In the genomic region with DNA sequence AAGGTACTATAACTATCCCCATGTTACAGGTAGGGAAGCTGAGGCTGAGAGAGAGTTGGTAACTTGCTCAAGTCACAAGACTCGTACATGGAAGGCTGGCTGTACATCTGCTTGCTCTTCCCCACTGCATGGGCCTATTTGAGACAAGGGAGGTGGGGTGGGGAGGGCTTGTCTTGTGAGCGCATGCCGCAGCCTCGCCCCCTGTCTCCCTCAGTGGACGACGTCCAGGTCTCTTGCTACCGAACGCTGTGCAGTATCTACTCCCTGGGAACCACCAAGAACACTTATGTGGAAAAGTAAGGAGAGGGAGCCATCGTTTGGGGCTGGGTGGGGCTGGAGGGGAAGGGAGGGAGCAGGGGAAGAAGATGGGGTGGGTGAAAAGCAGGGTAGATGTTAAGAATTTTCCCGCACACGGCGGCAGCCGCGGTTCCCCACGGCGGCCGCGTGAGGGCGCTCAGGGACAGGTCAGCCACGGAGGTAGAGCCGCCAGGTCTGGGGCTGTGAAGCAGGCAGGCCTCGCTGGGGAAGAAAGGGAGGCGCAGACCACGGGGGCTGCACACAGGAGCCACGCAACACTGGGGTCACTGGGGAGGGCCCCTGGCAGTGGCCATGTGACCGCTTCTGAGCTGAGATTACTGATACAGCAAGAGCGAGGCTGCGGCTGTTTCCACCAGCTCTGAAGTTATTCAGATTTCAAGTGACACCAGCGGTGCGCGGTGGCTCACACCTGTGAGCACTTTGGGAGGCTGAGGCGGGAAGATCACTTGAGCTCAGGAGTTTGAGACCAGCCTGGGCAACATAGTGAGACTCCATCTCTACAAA, we compare ENCODE assay signal across 1 cellular context.
A peak's percentile ranks its signal among the peaks of the same experiment; 100 is the strongest.
TF ChIP-seq lines count a peak whose summit lies in the region.

No MANE protein-coding gene starts in this region.

TF ChIP-seq in HEK293, 187 proteins besides CTCF, POLR2A, EP300 and RAD21 (continued from another document and continues in another):
- TF ChIP-seq, protein P1, sequence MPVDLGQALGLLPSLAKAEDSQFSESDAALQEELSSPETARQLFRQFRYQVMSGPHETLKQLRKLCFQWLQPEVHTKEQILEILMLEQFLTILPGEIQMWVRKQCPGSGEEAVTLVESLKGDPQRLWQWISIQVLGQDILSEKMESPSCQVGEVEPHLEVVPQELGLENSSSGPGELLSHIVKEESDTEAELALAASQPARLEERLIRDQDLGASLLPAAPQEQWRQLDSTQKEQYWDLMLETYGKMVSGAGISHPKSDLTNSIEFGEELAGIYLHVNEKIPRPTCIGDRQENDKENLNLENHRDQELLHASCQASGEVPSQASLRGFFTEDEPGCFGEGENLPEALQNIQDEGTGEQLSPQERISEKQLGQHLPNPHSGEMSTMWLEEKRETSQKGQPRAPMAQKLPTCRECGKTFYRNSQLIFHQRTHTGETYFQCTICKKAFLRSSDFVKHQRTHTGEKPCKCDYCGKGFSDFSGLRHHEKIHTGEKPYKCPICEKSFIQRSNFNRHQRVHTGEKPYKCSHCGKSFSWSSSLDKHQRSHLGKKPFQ (tag by site-specific recombination; IDR thresholded peaks at IDR 0.05): no peak; the same call in none of the 2 replicates
- no peak for TF ChIP-seq REPIN1 (tag by site-specific recombination; IDR thresholded peaks at IDR 0.05; ENCODE audit: low read depth)
- TF ChIP-seq ZSCAN16 (tag by site-specific recombination; IDR thresholded peaks at IDR 0.05): no peak
- no peak for TF ChIP-seq ZNF157 (tag by site-specific recombination; IDR thresholded peaks at IDR 0.05)
- no peak for TF ChIP-seq ZNF311 (tag by site-specific recombination; IDR thresholded peaks at IDR 0.05; ENCODE audit: borderline replicate concordance)
- TF ChIP-seq ZNF391 (tag by site-specific recombination; IDR thresholded peaks at IDR 0.05; ENCODE audit: borderline replicate concordance, low read depth): no peak
- TF ChIP-seq, protein P2, sequence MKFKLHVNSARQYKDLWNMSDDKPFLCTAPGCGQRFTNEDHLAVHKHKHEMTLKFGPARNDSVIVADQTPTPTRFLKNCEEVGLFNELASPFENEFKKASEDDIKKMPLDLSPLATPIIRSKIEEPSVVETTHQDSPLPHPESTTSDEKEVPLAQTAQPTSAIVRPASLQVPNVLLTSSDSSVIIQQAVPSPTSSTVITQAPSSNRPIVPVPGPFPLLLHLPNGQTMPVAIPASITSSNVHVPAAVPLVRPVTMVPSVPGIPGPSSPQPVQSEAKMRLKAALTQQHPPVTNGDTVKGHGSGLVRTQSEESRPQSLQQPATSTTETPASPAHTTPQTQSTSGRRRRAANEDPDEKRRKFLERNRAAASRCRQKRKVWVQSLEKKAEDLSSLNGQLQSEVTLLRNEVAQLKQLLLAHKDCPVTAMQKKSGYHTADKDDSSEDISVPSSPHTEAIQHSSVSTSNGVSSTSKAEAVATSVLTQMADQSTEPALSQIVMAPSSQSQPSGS (tag by site-specific recombination; IDR thresholded peaks at IDR 0.05; ENCODE audit: low read depth): no peak
- TF ChIP-seq, protein P3, sequence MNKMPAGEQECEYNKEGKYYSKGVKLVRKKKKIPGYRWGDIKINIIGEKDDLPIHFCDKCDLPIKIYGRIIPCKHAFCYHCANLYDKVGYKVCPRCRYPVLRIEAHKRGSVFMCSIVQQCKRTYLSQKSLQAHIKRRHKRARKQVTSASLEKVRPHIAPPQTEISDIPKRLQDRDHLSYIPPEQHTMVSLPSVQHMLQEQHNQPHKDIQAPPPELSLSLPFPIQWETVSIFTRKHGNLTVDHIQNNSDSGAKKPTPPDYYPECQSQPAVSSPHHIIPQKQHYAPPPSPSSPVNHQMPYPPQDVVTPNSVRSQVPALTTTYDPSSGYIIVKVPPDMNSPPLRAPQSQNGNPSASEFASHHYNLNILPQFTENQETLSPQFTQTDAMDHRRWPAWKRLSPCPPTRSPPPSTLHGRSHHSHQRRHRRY (tag by site-specific recombination; IDR thresholded peaks at IDR 0.05): no peak
- TF ChIP-seq, protein P4, sequence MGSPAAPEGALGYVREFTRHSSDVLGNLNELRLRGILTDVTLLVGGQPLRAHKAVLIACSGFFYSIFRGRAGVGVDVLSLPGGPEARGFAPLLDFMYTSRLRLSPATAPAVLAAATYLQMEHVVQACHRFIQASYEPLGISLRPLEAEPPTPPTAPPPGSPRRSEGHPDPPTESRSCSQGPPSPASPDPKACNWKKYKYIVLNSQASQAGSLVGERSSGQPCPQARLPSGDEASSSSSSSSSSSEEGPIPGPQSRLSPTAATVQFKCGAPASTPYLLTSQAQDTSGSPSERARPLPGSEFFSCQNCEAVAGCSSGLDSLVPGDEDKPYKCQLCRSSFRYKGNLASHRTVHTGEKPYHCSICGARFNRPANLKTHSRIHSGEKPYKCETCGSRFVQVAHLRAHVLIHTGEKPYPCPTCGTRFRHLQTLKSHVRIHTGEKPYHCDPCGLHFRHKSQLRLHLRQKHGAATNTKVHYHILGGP (tag by site-specific recombination; IDR thresholded peaks at IDR 0.05): no peak
- TF ChIP-seq TCF7L2 (IDR thresholded peaks at IDR 0.05; ENCODE audit: borderline replicate concordance, low read depth, low read length): no peak
- no peak for TF ChIP-seq ZNF23 (tag by site-specific recombination; IDR thresholded peaks at IDR 0.05; ENCODE audit: borderline replicate concordance)
- TF ChIP-seq, protein P5, sequence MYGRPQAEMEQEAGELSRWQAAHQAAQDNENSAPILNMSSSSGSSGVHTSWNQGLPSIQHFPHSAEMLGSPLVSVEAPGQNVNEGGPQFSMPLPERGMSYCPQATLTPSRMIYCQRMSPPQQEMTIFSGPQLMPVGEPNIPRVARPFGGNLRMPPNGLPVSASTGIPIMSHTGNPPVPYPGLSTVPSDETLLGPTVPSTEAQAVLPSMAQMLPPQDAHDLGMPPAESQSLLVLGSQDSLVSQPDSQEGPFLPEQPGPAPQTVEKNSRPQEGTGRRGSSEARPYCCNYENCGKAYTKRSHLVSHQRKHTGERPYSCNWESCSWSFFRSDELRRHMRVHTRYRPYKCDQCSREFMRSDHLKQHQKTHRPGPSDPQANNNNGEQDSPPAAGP (tag by site-specific recombination; IDR thresholded peaks at IDR 0.05): peak; percentile 93
- no peak for TF ChIP-seq SETDB1 (IDR thresholded peaks at IDR 0.05; ENCODE audit: insufficient read length, low read length)
- TF ChIP-seq ZNF223 (tag by site-specific recombination; IDR thresholded peaks at IDR 0.05): no peak
- TF ChIP-seq, protein P6, sequence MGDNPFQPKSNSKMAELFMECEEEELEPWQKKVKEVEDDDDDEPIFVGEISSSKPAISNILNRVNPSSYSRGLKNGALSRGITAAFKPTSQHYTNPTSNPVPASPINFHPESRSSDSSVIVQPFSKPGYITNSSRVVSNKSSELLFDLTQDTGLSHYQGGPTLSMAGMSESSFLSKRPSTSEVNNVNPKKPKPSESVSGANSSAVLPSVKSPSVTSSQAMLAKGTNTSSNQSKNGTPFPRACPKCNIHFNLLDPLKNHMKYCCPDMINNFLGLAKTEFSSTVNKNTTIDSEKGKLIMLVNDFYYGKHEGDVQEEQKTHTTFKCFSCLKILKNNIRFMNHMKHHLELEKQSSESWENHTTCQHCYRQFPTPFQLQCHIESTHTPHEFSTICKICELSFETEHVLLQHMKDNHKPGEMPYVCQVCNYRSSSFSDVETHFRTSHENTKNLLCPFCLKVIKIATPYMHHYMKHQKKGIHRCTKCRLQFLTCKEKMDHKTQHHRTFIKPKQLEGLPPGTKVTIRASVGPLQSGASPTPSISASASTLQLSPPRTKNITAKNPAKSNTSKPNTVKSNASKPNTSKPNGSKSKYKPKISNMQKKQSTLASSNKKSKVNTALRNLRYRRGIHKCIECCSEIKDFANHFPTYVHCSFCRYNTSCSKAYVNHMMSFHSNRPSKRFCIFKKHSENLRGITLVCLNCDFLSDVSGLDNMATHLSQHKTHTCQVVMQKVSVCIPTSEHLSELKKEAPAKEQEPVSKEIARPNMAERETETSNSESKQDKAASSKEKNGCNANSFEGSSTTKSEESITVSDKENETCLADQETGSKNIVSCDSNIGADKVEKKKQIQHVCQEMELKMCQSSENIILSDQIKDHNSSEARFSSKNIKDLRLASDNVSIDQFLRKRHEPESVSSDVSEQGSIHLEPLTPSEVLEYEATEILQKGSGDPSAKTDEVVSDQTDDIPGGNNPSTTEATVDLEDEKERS (tag by site-specific recombination; IDR thresholded peaks at IDR 0.05): no peak
- TF ChIP-seq, protein P7, sequence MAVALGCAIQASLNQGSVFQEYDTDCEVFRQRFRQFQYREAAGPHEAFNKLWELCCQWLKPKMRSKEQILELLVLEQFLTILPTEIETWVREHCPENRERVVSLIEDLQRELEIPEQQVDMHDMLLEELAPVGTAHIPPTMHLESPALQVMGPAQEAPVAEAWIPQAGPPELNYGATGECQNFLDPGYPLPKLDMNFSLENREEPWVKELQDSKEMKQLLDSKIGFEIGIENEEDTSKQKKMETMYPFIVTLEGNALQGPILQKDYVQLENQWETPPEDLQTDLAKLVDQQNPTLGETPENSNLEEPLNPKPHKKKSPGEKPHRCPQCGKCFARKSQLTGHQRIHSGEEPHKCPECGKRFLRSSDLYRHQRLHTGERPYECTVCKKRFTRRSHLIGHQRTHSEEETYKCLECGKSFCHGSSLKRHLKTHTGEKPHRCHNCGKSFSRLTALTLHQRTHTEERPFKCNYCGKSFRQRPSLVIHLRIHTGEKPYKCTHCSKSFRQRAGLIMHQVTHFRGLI (tag by site-specific recombination; IDR thresholded peaks at IDR 0.05): no peak
- 0 out of 2 replicates have a peak, but pooled peaks have one; percentile 6 for TF ChIP-seq ZNF341 (tag by site-specific recombination; IDR thresholded peaks at IDR 0.05; ENCODE audit: low read depth)
- no peak for TF ChIP-seq ZNF558 (tag by site-specific recombination; IDR thresholded peaks at IDR 0.05)
- TF ChIP-seq ZNF521 (tag by site-specific recombination; IDR thresholded peaks at IDR 0.05): no peak
- TF ChIP-seq ZNF10 (tag by site-specific recombination; IDR thresholded peaks at IDR 0.05): peak; percentile 40; the same call in 1 of the 2 replicates
- 0 out of 2 replicates have a peak, but pooled peaks have one; percentile 64 for TF ChIP-seq KLF16 (tag by site-specific recombination; IDR thresholded peaks at IDR 0.05)
- TF ChIP-seq, protein P8, sequence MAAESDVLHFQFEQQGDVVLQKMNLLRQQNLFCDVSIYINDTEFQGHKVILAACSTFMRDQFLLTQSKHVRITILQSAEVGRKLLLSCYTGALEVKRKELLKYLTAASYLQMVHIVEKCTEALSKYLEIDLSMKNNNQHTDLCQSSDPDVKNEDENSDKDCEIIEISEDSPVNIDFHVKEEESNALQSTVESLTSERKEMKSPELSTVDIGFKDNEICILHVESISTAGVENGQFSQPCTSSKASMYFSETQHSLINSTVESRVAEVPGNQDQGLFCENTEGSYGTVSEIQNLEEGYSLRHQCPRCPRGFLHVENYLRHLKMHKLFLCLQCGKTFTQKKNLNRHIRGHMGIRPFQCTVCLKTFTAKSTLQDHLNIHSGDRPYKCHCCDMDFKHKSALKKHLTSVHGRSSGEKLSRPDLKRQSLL (tag by site-specific recombination; IDR thresholded peaks at IDR 0.05): peak; percentile 52; the same call in 1 of the 2 replicates
- no peak for TF ChIP-seq KLF9 (tag by site-specific recombination; IDR thresholded peaks at IDR 0.05; ENCODE audit: low read depth)
- TF ChIP-seq, protein P9, sequence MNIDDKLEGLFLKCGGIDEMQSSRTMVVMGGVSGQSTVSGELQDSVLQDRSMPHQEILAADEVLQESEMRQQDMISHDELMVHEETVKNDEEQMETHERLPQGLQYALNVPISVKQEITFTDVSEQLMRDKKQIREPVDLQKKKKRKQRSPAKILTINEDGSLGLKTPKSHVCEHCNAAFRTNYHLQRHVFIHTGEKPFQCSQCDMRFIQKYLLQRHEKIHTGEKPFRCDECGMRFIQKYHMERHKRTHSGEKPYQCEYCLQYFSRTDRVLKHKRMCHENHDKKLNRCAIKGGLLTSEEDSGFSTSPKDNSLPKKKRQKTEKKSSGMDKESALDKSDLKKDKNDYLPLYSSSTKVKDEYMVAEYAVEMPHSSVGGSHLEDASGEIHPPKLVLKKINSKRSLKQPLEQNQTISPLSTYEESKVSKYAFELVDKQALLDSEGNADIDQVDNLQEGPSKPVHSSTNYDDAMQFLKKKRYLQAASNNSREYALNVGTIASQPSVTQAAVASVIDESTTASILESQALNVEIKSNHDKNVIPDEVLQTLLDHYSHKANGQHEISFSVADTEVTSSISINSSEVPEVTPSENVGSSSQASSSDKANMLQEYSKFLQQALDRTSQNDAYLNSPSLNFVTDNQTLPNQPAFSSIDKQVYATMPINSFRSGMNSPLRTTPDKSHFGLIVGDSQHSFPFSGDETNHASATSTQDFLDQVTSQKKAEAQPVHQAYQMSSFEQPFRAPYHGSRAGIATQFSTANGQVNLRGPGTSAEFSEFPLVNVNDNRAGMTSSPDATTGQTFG (tag by site-specific recombination; IDR thresholded peaks at IDR 0.05; ENCODE audit: borderline replicate concordance): no peak
- TF ChIP-seq ZNF561 (tag by site-specific recombination; IDR thresholded peaks at IDR 0.05; ENCODE audit: borderline replicate concordance): no peak; the same call in 1 of the 2 replicates
- peak; percentile 57 for TF ChIP-seq ZBTB17 (tag by site-specific recombination; IDR thresholded peaks at IDR 0.05)
- no peak for TF ChIP-seq ZNF37A (tag by site-specific recombination; IDR thresholded peaks at IDR 0.05)
- TF ChIP-seq, protein P10, sequence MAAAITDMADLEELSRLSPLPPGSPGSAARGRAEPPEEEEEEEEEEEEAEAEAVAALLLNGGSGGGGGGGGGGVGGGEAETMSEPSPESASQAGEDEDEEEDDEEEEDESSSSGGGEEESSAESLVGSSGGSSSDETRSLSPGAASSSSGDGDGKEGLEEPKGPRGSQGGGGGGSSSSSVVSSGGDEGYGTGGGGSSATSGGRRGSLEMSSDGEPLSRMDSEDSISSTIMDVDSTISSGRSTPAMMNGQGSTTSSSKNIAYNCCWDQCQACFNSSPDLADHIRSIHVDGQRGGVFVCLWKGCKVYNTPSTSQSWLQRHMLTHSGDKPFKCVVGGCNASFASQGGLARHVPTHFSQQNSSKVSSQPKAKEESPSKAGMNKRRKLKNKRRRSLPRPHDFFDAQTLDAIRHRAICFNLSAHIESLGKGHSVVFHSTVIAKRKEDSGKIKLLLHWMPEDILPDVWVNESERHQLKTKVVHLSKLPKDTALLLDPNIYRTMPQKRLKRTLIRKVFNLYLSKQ (tag by site-specific recombination; IDR thresholded peaks at IDR 0.05; ENCODE audit: borderline replicate concordance): no peak
- TF ChIP-seq ZNF426 (tag by site-specific recombination; IDR thresholded peaks at IDR 0.05): no peak
- TF ChIP-seq BCL11B (tag by site-specific recombination; IDR thresholded peaks at IDR 0.05; ENCODE audit: low read depth): no peak
- TF ChIP-seq ZNF548 (tag by site-specific recombination; IDR thresholded peaks at IDR 0.05): no peak
- no peak for TF ChIP-seq ZBTB7A (tag by site-specific recombination; IDR thresholded peaks at IDR 0.05; ENCODE audit: low read depth)
- no peak for TF ChIP-seq ZFHX2 (tag by site-specific recombination; conservative IDR thresholded peaks at IDR 0.05)
- TF ChIP-seq ZNF544 (tag by site-specific recombination; IDR thresholded peaks at IDR 0.05): no peak
- TF ChIP-seq ZXDB (tag by site-specific recombination; IDR thresholded peaks at IDR 0.05): 0 out of 2 replicates have a peak, but pooled peaks have one; percentile 53
- no peak; the same call in 1 of the 2 replicates for TF ChIP-seq ZNF366 (tag by site-specific recombination; conservative IDR thresholded peaks at IDR 0.05)
- TF ChIP-seq ZNF776 (tag by site-specific recombination; IDR thresholded peaks at IDR 0.05; ENCODE audit: borderline replicate concordance): no peak
